22 cellular contexts compared by ENCODE assay signal in genomic region chr18:78405763-78406162, GRCh38.
"Had no signal": no experiment of that assay in that cellular context is flagged by ENCODE, and none has a peak within 500 bp of the region (broad histone marks: within the 10 kb centered on the region; RNA-seq: fewer than 3 reads in every experiment).

No MANE protein-coding gene starts in this region.

- H3K36me3 ChIP-seq: colonic mucosa, esophagus muscularis mucosa, esophagus squamous epithelium, gastrocnemius medialis, gastroesophageal sphincter, heart left ventricle, heart right ventricle had no signal

- H3K9me3 ChIP-seq: colonic mucosa, esophagus muscularis mucosa, esophagus squamous epithelium, gastrocnemius medialis, gastroesophageal sphincter, heart left ventricle, heart right ventricle had no signal

- H3K4me1 ChIP-seq: colonic mucosa, esophagus muscularis mucosa, foreskin keratinocyte, gastrocnemius medialis, heart left ventricle, heart right ventricle had no signal

- H3K4me3 ChIP-seq: colonic mucosa, coronary artery, dorsolateral prefrontal cortex, esophagus muscularis mucosa, esophagus squamous epithelium, gastrocnemius medialis, gastroesophageal sphincter, heart left ventricle, heart right ventricle had no signal

- H3K27me3 ChIP-seq: colonic mucosa, esophagus squamous epithelium, foreskin keratinocyte, gastrocnemius medialis had no signal

- DNase-seq: colonic mucosa; cortex of kidney; dermis blood vessel endothelial cell; dorsolateral prefrontal cortex; effector CD4-positive, alpha-beta T cell; effector CD8-positive, alpha-beta T cell; effector memory CD4-positive, alpha-beta T cell; effector memory CD8-positive, alpha-beta T cell; endodermal cell; erythroblast; esophagus squamous epithelium; foreskin fibroblast; foreskin keratinocyte; foreskin melanocyte; gastrocnemius medialis; glutamatergic neuron; heart left ventricle; heart right ventricle had no signal

- H3K27ac ChIP-seq: colonic mucosa, coronary artery, dorsolateral prefrontal cortex, epithelial cell of prostate, esophagus muscularis mucosa, esophagus squamous epithelium, foreskin keratinocyte, gastrocnemius medialis, gastroesophageal sphincter, heart left ventricle, heart right ventricle had no signal
